In the genomic region with DNA sequence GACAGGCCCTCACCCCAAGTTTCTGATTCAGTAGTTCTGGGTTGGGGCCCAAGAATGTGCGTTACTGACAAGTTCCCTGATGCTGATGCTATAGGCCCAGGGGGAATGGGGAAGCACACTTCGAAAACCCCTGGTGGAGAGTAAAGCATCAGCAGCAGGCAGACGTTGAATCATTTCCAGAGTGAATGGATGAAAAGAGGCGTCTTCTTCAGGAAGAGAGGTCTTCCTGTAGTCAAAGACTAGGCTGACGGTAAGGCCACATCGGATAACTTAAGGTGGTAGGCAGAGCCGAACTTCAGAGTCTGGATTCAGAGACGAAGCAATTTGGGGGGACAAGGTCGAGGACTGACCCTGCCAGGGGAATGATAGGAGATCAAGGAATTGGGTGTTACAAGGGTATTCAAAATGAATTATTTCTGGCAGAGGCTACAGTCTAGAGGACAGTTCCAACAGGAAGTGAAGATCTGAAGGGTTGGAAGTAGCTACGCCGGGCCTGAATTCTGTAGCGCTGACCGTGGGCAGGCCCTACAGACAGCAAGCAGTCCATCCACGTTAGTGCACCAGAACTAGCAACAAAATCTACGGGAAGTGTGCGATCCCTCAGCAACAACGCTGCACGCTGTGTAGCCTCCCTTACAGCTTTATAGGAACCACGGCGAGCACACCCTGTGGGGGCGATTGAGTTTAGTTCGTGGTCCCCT, we compare ENCODE assay signal across 1 cellular context.
TF ChIP-seq lines count a peak whose summit lies in the region.

No MANE protein-coding gene starts in this region.

TF ChIP-seq in endothelial cell of umbilical vein, 7 proteins besides CTCF, POLR2A, EP300 and RAD21:
- TF ChIP-seq MYC (IDR thresholded peaks at IDR 0.05; ENCODE audit: low read depth, low read length) (no peak), POLR2AphosphoS5 (IDR thresholded peaks at IDR 0.05; ENCODE audit: insufficient read depth, low read depth, low read length) (no peak)
- TF ChIP-seq, protein P1, sequence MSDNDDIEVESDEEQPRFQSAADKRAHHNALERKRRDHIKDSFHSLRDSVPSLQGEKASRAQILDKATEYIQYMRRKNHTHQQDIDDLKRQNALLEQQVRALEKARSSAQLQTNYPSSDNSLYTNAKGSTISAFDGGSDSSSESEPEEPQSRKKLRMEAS (IDR thresholded peaks at IDR 0.05; ENCODE audit: insufficient read depth, insufficient read length): no peak
TF ChIP-seq in endothelial cell of umbilical vein: peak in this region for 0.
